In genomic region chr2:85132392-85132791, GRCh38 we compare ENCODE assay signal across 8 cellular contexts. TPM values are rescaled to one million over a fixed set of nuclear protein-coding genes. Genes with fewer than 3 reads are reported as not detected.
A peak's percentile ranks its signal among the peaks of the same experiment; 100 is the strongest.
DNase-seq lines count a peak whose midpoint lies in the region; ATAC-seq and TF ChIP-seq lines count a peak whose summit lies in the region.

No MANE protein-coding gene starts in this region.

- no peaks in the 10 kb centered on the region for H4K20me1 ChIP-seq in HCT116 (ENCODE audit: insufficient read depth)

- no peaks in the 10 kb centered on the region for H3K79me2 ChIP-seq in HCT116 (ENCODE audit: insufficient read depth, low read length)

- no peak for TF ChIP-seq RAD21 in HCT116 (IDR thresholded peaks at IDR 0.05; ENCODE audit: low read depth)

- peaks cover 12 to 22% of the 10 kb centered on the region in 2 experiments; a peak in 3 of 4 replicates for H3K4me1 ChIP-seq in HCT116 (ENCODE audit: control insufficient read depth in 1 of 2, insufficient read depth in 2 of 2, low read length in 2 of 2)
- H3K4me1 ChIP-seq in left ventricle myocardium inferior, result peaks cover 56% of the 10 kb centered on the region
- peaks cover 11% of the 10 kb centered on the region for H3K4me1 ChIP-seq in skeletal muscle satellite cell (ENCODE audit: control insufficient read depth, insufficient read depth, low read length)

- H3K36me3 ChIP-seq in HCT116 (ENCODE audit: control insufficient read depth in 1 of 2, insufficient read depth in 2 of 2, low read length in 2 of 2) (no peaks in the 10 kb centered on the region), WERI-Rb-1 (no peaks in the 10 kb centered on the region), left ventricle myocardium inferior (no peaks in the 10 kb centered on the region), skeletal muscle satellite cell (ENCODE audit: insufficient read depth, low read length) (no peaks in the 10 kb centered on the region)

- H3K27me3 ChIP-seq in HCT116 (ENCODE audit: insufficient read depth, low read length) (no peaks in the 10 kb centered on the region), WERI-Rb-1 (ENCODE audit: insufficient read depth, low read depth, severe bottlenecking) (no peaks in the 10 kb centered on the region), left ventricle myocardium inferior (ENCODE audit: low read depth) (no peaks in the 10 kb centered on the region), skeletal muscle satellite cell (ENCODE audit: control insufficient read depth, insufficient read depth, low read length) (no peaks in the 10 kb centered on the region)

- TF ChIP-seq CTCF in HCT116 (IDR thresholded peaks at IDR 0.05 in 2 of 3, conservative IDR thresholded peaks at IDR 0.05 in 1 of 3; ENCODE audit: borderline replicate concordance in 1 of 3, insufficient read depth in 1 of 3, low read depth in 2 of 3, low read length in 2 of 3) (no peak), WERI-Rb-1 (IDR thresholded peaks at IDR 0.05; ENCODE audit: low read depth, low read length) (no peak), left ventricle myocardium inferior (IDR thresholded peaks at IDR 0.05; ENCODE audit: borderline replicate concordance) (no peak)

- no peaks in the 10 kb centered on the region for H3K9me2 ChIP-seq in HCT116 (ENCODE audit: insufficient read depth)

- RAD21 ChIA-PET in HCT116 (lab: Charles Lee; ENCODE audit: low non-redundant PET in 1 of 2, low total read pairs in 2 of 2, uncharacterized antibody in 2 of 2, unreplicated experiment in 2 of 2), result interaction anchor here (0.9 to 1.9 kb wide), 3 partner anchors 65 to 153 kb away, joined by 3 to 5 read pairs (median 5); no protein-coding TSS in a partner anchor

- H2AFZ ChIP-seq in HCT116 (ENCODE audit: low read depth, low read length, poor library complexity, severe bottlenecking), result peak overlapping the region; percentile 100

- TF ChIP-seq POLR2A in HCT116 (IDR thresholded peaks at IDR 0.05; ENCODE audit: borderline replicate concordance, extremely low read depth, insufficient read depth, insufficient read length), result no peak

- H3K27ac ChIP-seq in HCT116 (ENCODE audit: low read depth, low read length) (no peak overlapping the region), WERI-Rb-1 (0 out of 2 replicates have a peak overlapping the region, but pooled peaks have one; percentile 7), left ventricle myocardium inferior (replicated peaks) (peak overlapping the region; percentile 81)

- POLR2A ChIA-PET in HCT116 (lab: Charles Lee), result no interaction called here

- H3K4me2 ChIP-seq in HCT116 (ENCODE audit: low read length) (peak overlapping the region; percentile 100), skeletal muscle satellite cell (ENCODE audit: low read length) (peak overlapping the region; percentile 94)

- ATAC-seq in HCT116 (no peak), HG03045 (IDR thresholded peaks at IDR 0.05; ENCODE audit: unreplicated experiment) (no peak), HG03159 (IDR thresholded peaks at IDR 0.05; ENCODE audit: unreplicated experiment) (no peak), HG03139 (IDR thresholded peaks at IDR 0.05; ENCODE audit: unreplicated experiment) (no peak)

- H3K4me3 ChIP-seq in HCT116 (replicated peaks in 1 of 2; ENCODE audit: low read depth in 1 of 2, low read length in 2 of 2) (peak overlapping the region; percentile 63 to 71), WERI-Rb-1 (ENCODE audit: low read depth, low read length) (peak overlapping the region; percentile 57), left ventricle myocardium inferior (peak overlapping the region; percentile 80), skeletal muscle satellite cell (ENCODE audit: low read length) (peak overlapping the region; percentile 84)

- no TSS peak for BruUV-seq in HCT116 (replicated peaks; lab: Mats Ljungman, UMichigan)

- H3K9me3 ChIP-seq in HCT116 (ENCODE audit: control insufficient read depth in 1 of 2, insufficient read depth in 1 of 2, low read depth in 1 of 2, low read length in 2 of 2), result no peaks in the 10 kb centered on the region
- no peaks in the 10 kb centered on the region for H3K9me3 ChIP-seq in WERI-Rb-1 (ENCODE audit: severe bottlenecking)
- no peaks in the 10 kb centered on the region for H3K9me3 ChIP-seq in left ventricle myocardium inferior (replicated peaks)
- no peaks in the 10 kb centered on the region for H3K9me3 ChIP-seq in skeletal muscle satellite cell (replicated peaks; ENCODE audit: low read length)

- DNase-seq in HCT116 (ENCODE audit: low read depth, low spot score), result no peak
- no peak for DNase-seq in WERI-Rb-1
- peak; percentile 24 for DNase-seq in left ventricle myocardium inferior
- no peak for DNase-seq in activated CD4-positive, alpha-beta T cell treated with anti-CD3 and anti-CD28 coated beads, Interleukin-2, amount 50 U/mL, for 4 hours

- CTCF ChIA-PET in HCT116 (lab: Charles Lee), result interaction anchor here (0.6 to 1.7 kb wide), 7 partner anchors 10 to 168 kb away, joined by 3 to 7 read pairs (median 4); no protein-coding TSS in a partner anchor

- intact Hi-C loops in HCT116 (cut with micrococcal nuclease) (loop anchor here (5.0 kb wide), 1 partner anchor 65 kb away; no protein-coding TSS in a partner anchor), left ventricle myocardium inferior (cut with micrococcal nuclease) (loop anchor here (5.0 kb wide), 1 partner anchor 150 kb away; no protein-coding TSS in a partner anchor)

- H3K9ac ChIP-seq in HCT116 (ENCODE audit: low read length) (peak overlapping the region; percentile 64), skeletal muscle satellite cell (ENCODE audit: low read depth, low read length) (peak overlapping the region; percentile 89)

TF ChIP-seq in HCT116, 20 proteins besides CTCF, POLR2A, EP300 and RAD21:
- no peak for TF ChIP-seq EGR1 (IDR thresholded peaks at IDR 0.05; ENCODE audit: low read depth)

RNA-seq across cellular contexts. Expression of gene TCF7L1, which starts 0.8 kb away (rescaled TPM):
- 10.3 TPM for total RNA-seq in HCT116 (2021; ENCODE audit: unreplicated experiment)
- polyA plus RNA-seq in HCT116 (2012), result 12.8 and 14.0 TPM in 2 replicates
- 7.0 TPM for total RNA-seq in left ventricle myocardium inferior
- not detected in 2 replicates for total RNA-seq in skeletal muscle satellite cell (2012; rRNA removed)
